Comparison of ENCODE assay signal across 30 cellular contexts in genomic region chr10:79124066-79124465, GRCh38. TPM values are rescaled to one million over a fixed set of nuclear protein-coding genes. Genes with fewer than 3 reads are reported as not detected.
DNase-seq lines count a peak whose midpoint lies in the region; ATAC-seq and TF ChIP-seq lines count a peak whose summit lies in the region.
"Had no signal": no experiment of that assay in that cellular context is flagged by ENCODE, and none has a peak within 500 bp of the region (broad histone marks: within the 10 kb centered on the region; RNA-seq: fewer than 3 reads in every experiment).

No MANE protein-coding gene starts in this region.

- CTCF ChIA-PET in Panc1 (lab: Charles Lee): no interaction called here

- H3K36me3 ChIP-seq in heart left ventricle (peaks cover 0 to 81% (median 59%) of the 10 kb centered on the region in 9 donors), Panc1 (ENCODE audit: control insufficient read depth, insufficient read depth, low read length) (no peaks in the 10 kb centered on the region), lower lobe of right lung (peaks cover 71% of the 10 kb centered on the region), stomach (peaks cover 44 to 87% (median 74%) of the 10 kb centered on the region in 4 donors)

- no peaks in the 10 kb centered on the region for H3K27me3 Mint-ChIP-seq in T-helper 17 cell
- H3K27me3 Mint-ChIP-seq: activated naive CD8-positive, alpha-beta T cell; memory B cell had no signal

- H3K9me3 ChIP-seq in heart left ventricle (no peaks in the 10 kb centered on the region), Panc1 (ENCODE audit: control insufficient read depth, insufficient read depth, low read depth, low read length) (no peaks in the 10 kb centered on the region), lower lobe of right lung (no peaks in the 10 kb centered on the region), stomach (no peaks in the 10 kb centered on the region), T-helper 17 cell (ENCODE audit: control insufficient read depth, low read length, poor library complexity, severe bottlenecking) (no peaks in the 10 kb centered on the region)
- H3K9me3 ChIP-seq: ascending aorta, Caco-2, thyroid gland had no signal

- ATAC-seq in heart left ventricle (no peak), left cardiac atrium (no peak), Panc1 (no peak), lower lobe of right lung (no peak), T-helper 17 cell (no peak)
- ATAC-seq: WTC11 had no signal

- H3K36me3 Mint-ChIP-seq in T-helper 17 cell (ENCODE audit: low read depth): no peaks in the 10 kb centered on the region
- H3K36me3 Mint-ChIP-seq: memory B cell, naive B cell had no signal

- H3K27ac Mint-ChIP-seq in T-helper 17 cell: no peak overlapping the region
- H3K27ac Mint-ChIP-seq: activated naive CD8-positive, alpha-beta T cell; activated T-helper 2 cell treated with anti-CD3 and anti-CD28 coated beads, Interferon-gamma antibody, Interleukin-2, Interleukin-4, amounts not matched to agents 10 μg/mL and 5 μg/mL and 100 μg/mL, durations not matched to agents 14 hours and 24 hours and 36 hours; memory B cell; naive B cell had no signal

- H3K4me3 ChIP-seq in heart left ventricle (no peak overlapping the region), Panc1 (ENCODE audit: low read depth in 2 of 2, low read length in 2 of 2) (no peak overlapping the region), lower lobe of right lung (no peak overlapping the region), stomach (no peak overlapping the region)
- H3K4me3 ChIP-seq: ascending aorta, thyroid gland had no signal

- in situ Hi-C loops in Panc1 (cut with HindIII; ENCODE audit: low pct_unique_long_range_greater_than_20kb, low sequenced_read_pairs): no loop called here

- POLR2A ChIA-PET in Panc1 (lab: Charles Lee): interaction anchor here (0.6 kb wide), 1 partner anchor 285 kb away, joined by 10 read pairs; no protein-coding TSS in a partner anchor

- BruUV-seq in Panc1 (replicated peaks; lab: Mats Ljungman, UMichigan): no TSS peak

- H3K27ac ChIP-seq in heart left ventricle: peak overlapping the region in 9 of 12 donors; percentile 15 to 97 (median 25)
- 0 out of 2 replicates have a peak overlapping the region, but pooled peaks have one; percentile 36 for H3K27ac ChIP-seq in Panc1 (ENCODE audit: low read length)
- H3K27ac ChIP-seq in lower lobe of right lung: peak overlapping the region; percentile 4
- peak overlapping the region in 3 of 5 donors; percentile 23 to 84 (median 78) for H3K27ac ChIP-seq in stomach
- H3K27ac ChIP-seq: ascending aorta, HL-60 had no signal

- TF ChIP-seq POLR2A in heart left ventricle (IDR thresholded peaks at IDR 0.05) (no peak), stomach (IDR thresholded peaks at IDR 0.05) (no peak)

- H3K4me1 ChIP-seq in heart left ventricle (peaks cover 4 to 98% (median 55%) of the 10 kb centered on the region in 12 donors), Panc1 (ENCODE audit: control insufficient read depth, insufficient read depth, low read length) (peaks cover 50% of the 10 kb centered on the region), lower lobe of right lung (peaks cover 41% of the 10 kb centered on the region), stomach (peaks cover 29 to 78% (median 57%) of the 10 kb centered on the region in 4 donors)

- TF ChIP-seq CTCF in heart left ventricle (IDR thresholded peaks at IDR 0.05) (no peak), Panc1 (IDR thresholded peaks at IDR 0.05) (no peak), lower lobe of right lung (IDR thresholded peaks at IDR 0.05) (no peak), stomach (IDR thresholded peaks at IDR 0.05) (no peak)

- peaks cover 23% of the 10 kb centered on the region for H3K4me1 Mint-ChIP-seq in T-helper 17 cell
- H3K4me1 Mint-ChIP-seq: memory B cell, naive B cell had no signal

- intact Hi-C loops in heart left ventricle (cut with DNase I) (no loop called here), left cardiac atrium (cut with DNase I) (no loop called here), Panc1 (cut with micrococcal nuclease; ENCODE audit: unreplicated experiment) (no loop called here), lower lobe of right lung (cut with DNase I) (no loop called here), stomach (cut with DNase I; ENCODE audit: low total_unique reads) (no loop called here)

- no peak overlapping the region for H3K4me3 Mint-ChIP-seq in T-helper 17 cell
- H3K4me3 Mint-ChIP-seq: activated naive CD8-positive, alpha-beta T cell; memory B cell; naive B cell; WTC11 had no signal

- H3K27me3 ChIP-seq in heart left ventricle (no peaks in the 10 kb centered on the region), Panc1 (ENCODE audit: control insufficient read depth, insufficient read depth, low read length) (no peaks in the 10 kb centered on the region), lower lobe of right lung (ENCODE audit: low read depth) (no peaks in the 10 kb centered on the region), stomach (no peaks in the 10 kb centered on the region)
- H3K27me3 ChIP-seq: ascending aorta, thyroid gland had no signal

- TF ChIP-seq EP300 in stomach (IDR thresholded peaks at IDR 0.05): no peak

- DNase-seq in heart left ventricle (no peak), left cardiac atrium (no peak), Panc1 (ENCODE audit: low read depth, low spot score) (no peak), lower lobe of right lung (no peak), stomach (no peak), NCI-H2171 (lab: John Stamatoyannopoulos, UW) (no peak), OCI-M1 (lab: John Stamatoyannopoulos, UW) (no peak), T-helper 17 cell (no peak)
- DNase-seq: activated CD4-positive, alpha-beta T cell treated with anti-CD3 and anti-CD28 coated beads, Interleukin-2, amount 50 U/mL, for 4 hours; Caco-2; cerebellar nuclear complex; DMS79 treated with DMSO at 0.1 percent for 48 hours; kidney glomerular epithelial cell; naive B cell; NCI-H1092 treated with DMSO at 0.1 percent for 48 hours; NCI-H187 treated with DMSO at 0.1 percent for 48 hours; NCI-H345; occipital lobe; retina; Right ventricle myocardium superior; stimulated activated CD4-positive, alpha-beta T cell treated with anti-CD3 and anti-CD28 coated beads, Interleukin-4, amount 100 ng/mL, for 4 hours; stimulated activated naive CD4-positive, alpha-beta T cell; T1000; thyroid gland had no signal

RNA-seq across cellular contexts. Expression of gene ZMIZ1, which starts 55.3 kb away (rescaled TPM):
- total RNA-seq in heart left ventricle (10 to 100 TPM; 39.8 to 75.4 (median 50.5) TPM), left cardiac atrium (10 to 100 TPM; 51.4 to 58.0 TPM), Panc1 (2021; ENCODE audit: unreplicated experiment) (34.2 TPM), lower lobe of right lung (102 TPM), stomach (100 to 1,000 TPM in 1 of 5 donors, 10 to 100 TPM in 4; 25.9 to 103 (median 67.7) TPM), T-helper 17 cell (10 to 100 TPM; 30.0 to 34.0 TPM)
- polyA plus RNA-seq in heart left ventricle (10 to 100 TPM; 19.7 to 45.7 TPM), stomach (10 to 100 TPM; 17.7 to 20.2 (median 18.2) TPM)
- 29.1 TPM for polyA plus RNA-seq in Panc1 (2012; ENCODE audit: insufficient read length)

Comparison
In these comparisons a context has a peak if more than half of its experiments do, and no peak if none do; other contexts are left out.
1. H3K27ac ChIP-seq: peak in every context shown above with its lines; median percentile 78 in stomach; 36 in Panc1; 25 in heart left ventricle; 4 in lower lobe of right lung.